ENCODE assay signal across 8 cellular contexts in the genomic region with DNA sequence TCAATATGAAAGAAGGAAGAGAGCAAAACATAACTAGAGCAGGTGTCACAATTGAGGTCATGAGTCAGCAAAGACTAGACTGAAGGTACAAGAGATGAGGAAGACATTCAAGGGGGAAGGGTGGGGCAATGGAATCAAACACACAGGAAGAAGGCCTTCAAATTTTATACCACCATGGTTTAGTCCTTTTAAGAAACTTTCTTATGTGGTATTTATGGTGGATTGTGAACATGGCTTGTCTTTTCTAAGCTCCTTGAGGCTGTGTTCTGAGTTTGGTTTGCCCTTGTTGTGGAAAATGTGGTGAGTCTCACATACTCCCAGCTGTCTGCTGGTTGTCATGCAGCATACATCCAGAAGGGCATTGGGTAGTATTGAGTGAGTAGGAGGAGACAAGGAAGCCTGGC.
A peak's percentile ranks its signal among the peaks of the same experiment; 100 is the strongest.
DNase-seq lines count a peak whose midpoint lies in the region; ATAC-seq and TF ChIP-seq lines count a peak whose summit lies in the region.

No MANE protein-coding gene starts in this region.

- POLR2A ChIA-PET in CD8-positive, alpha-beta T cell (lab: Charles Lee) = interaction anchor here (1.0 to 1.2 kb wide), 2 partner anchors 10 to 62 kb away, joined by 3 read pairs; a partner anchor contains a TSS

- H3K27me3 ChIP-seq in CD8-positive, alpha-beta T cell (ENCODE audit: insufficient read depth, low read length) = no peaks in the 10 kb centered on the region
- no peaks in the 10 kb centered on the region for H3K27me3 ChIP-seq in WERI-Rb-1 (ENCODE audit: insufficient read depth, low read depth, severe bottlenecking)

- CTCF ChIA-PET in CD8-positive, alpha-beta T cell (lab: Charles Lee) = interaction anchor here (1.3 kb wide), 1 partner anchor 19 kb away, joined by 3 read pairs; no protein-coding TSS in a partner anchor

- DNase-seq in CD8-positive, alpha-beta T cell = peak in 6 of 7 experiments; percentile 12 to 71 (median 34)
- peak; percentile 18 for DNase-seq in activated naive CD4-positive, alpha-beta T cell treated with anti-CD3 and anti-CD28 coated beads, Interleukin-2, amount 50 U/mL, for 16 hours
- DNase-seq in DMS114 treated with DMSO at 0.1 percent for 48 hours (lab: John Stamatoyannopoulos, UW; ENCODE audit: unreplicated experiment) (no peak), DMS79 treated with DMSO at 0.1 percent for 48 hours (lab: John Stamatoyannopoulos, UW) (no peak), WERI-Rb-1 (no peak), left colon (no peak)

- intact Hi-C loops in CD8-positive, alpha-beta T cell (cut with DNase I, micrococcal nuclease) = loop anchor here in 1 of 2 experiments (5.0 kb wide), 1 partner anchor 63 kb away; a partner anchor contains a TSS
- intact Hi-C loops in left colon (cut with DNase I, micrococcal nuclease) = no loop called here

- H3K27ac ChIP-seq in CD8-positive, alpha-beta T cell (ENCODE audit: low read depth, low read length) = no peak overlapping the region
- no peak overlapping the region for H3K27ac ChIP-seq in WERI-Rb-1

- ATAC-seq in CD8-positive, alpha-beta T cell = peak; percentile 89
- ATAC-seq in GM21360 (IDR thresholded peaks at IDR 0.05; ENCODE audit: unreplicated experiment) (peak; percentile 97), HG03558 (IDR thresholded peaks at IDR 0.05; ENCODE audit: extremely low read depth, unreplicated experiment) (peak; percentile 91), left colon (no peak)

- H3K9me3 Mint-ChIP-seq in CD8-positive, alpha-beta T cell = no peaks in the 10 kb centered on the region

- no peak overlapping the region for H3K4me3 Mint-ChIP-seq in CD8-positive, alpha-beta T cell

- no peaks in the 10 kb centered on the region for H3K36me3 ChIP-seq in CD8-positive, alpha-beta T cell (ENCODE audit: insufficient read depth, low read length)
- H3K36me3 ChIP-seq in WERI-Rb-1 = no peaks in the 10 kb centered on the region

- peaks cover 13% of the 10 kb centered on the region for H3K27me3 Mint-ChIP-seq in CD8-positive, alpha-beta T cell (ENCODE audit: low read depth)

- peaks cover 14% of the 10 kb centered on the region for H3K4me1 Mint-ChIP-seq in CD8-positive, alpha-beta T cell (ENCODE audit: low read depth)

- H3K9me3 ChIP-seq in CD8-positive, alpha-beta T cell (ENCODE audit: low read length) = no peaks in the 10 kb centered on the region
- H3K9me3 ChIP-seq in WERI-Rb-1 (ENCODE audit: severe bottlenecking) = no peaks in the 10 kb centered on the region

- TF ChIP-seq CTCF in CD8-positive, alpha-beta T cell (IDR thresholded peaks at IDR 0.05) = no peak
- no peak for TF ChIP-seq CTCF in WERI-Rb-1 (IDR thresholded peaks at IDR 0.05; ENCODE audit: low read depth, low read length)

- H3K4me3 ChIP-seq in CD8-positive, alpha-beta T cell (ENCODE audit: low read depth, low read length) = no peak overlapping the region
- no peak overlapping the region for H3K4me3 ChIP-seq in WERI-Rb-1 (ENCODE audit: low read depth, low read length)

- peaks cover 19% of the 10 kb centered on the region for H3K4me1 ChIP-seq in CD8-positive, alpha-beta T cell (ENCODE audit: insufficient read depth, low read length)

- H3K27ac Mint-ChIP-seq in CD8-positive, alpha-beta T cell = peak overlapping the region; percentile 66

- no peaks in the 10 kb centered on the region for H3K36me3 Mint-ChIP-seq in CD8-positive, alpha-beta T cell

Comparison
In these comparisons a context has a peak if more than half of its experiments do, and no peak if none do; other contexts are left out.
1. DNase-seq: peak in CD8-positive, alpha-beta T cell (6 of 7) and activated naive CD4-positive, alpha-beta T cell treated with anti-CD3 and anti-CD28 coated beads, Interleukin-2, amount 50 U/mL, for 16 hours (single experiment); none in DMS114 treated with DMSO at 0.1 percent for 48 hours (single experiment), DMS79 treated with DMSO at 0.1 percent for 48 hours (single experiment), WERI-Rb-1 (single experiment) and left colon (0 of 2).